Comparison of ENCODE assay signal across 9 cellular contexts in genomic region chr11:34192481-34193401, GRCh38.
DNase-seq lines count a peak whose midpoint lies in the region; ATAC-seq, FAIRE-seq and TF ChIP-seq lines count a peak whose summit lies in the region.
"Had no signal": no experiment of that assay in that cellular context is flagged by ENCODE, and none has a peak within 500 bp of the region (broad histone marks: within the 10 kb centered on the region; RNA-seq: fewer than 3 reads in every experiment).

No MANE protein-coding gene starts in this region.

- no peak for TF ChIP-seq RAD21 in HepG2 (CRISPR knock-in tag; IDR thresholded peaks at IDR 0.05)

- no peaks in the 10 kb centered on the region for H4K20me1 ChIP-seq in HepG2 (ENCODE audit: insufficient read depth, low read length)

- H3K27me3 ChIP-seq in esophagus squamous epithelium (peaks cover 0 to 20% (median 0%) of the 10 kb centered on the region in 4 donors), psoas muscle (ENCODE audit: insufficient read depth in 3 of 3, low read length in 2 of 3) (no peaks in the 10 kb centered on the region), HepG2 (ENCODE audit: control insufficient read depth in 1 of 2, insufficient read depth in 2 of 2, low read length in 2 of 2) (no peaks in the 10 kb centered on the region)

- WGBS in esophagus squamous epithelium, 2 donors = 31 to 37% methylated on average over 7 to 11 of the region's 14 CpGs
- 52 to 61% (median 55%) methylated on average over 13 to 14 of the region's 14 CpGs for WGBS in psoas muscle, 3 donors
- 95% methylated on average over 7 of the region's 14 CpGs for WGBS in HepG2 (ENCODE audit: low lambda C conversion rate)

- no peak overlapping the region for H2AFZ ChIP-seq in HepG2 (ENCODE audit: low read length)

- H3K4me3 Mint-ChIP-seq in activated CD4-positive, alpha-beta T cell treated with anti-CD3 and anti-CD28 coated beads, Interleukin-2, amount 10 ng/mL, durations not matched to agents 24 days and 14 days = no peak overlapping the region
- H3K4me3 Mint-ChIP-seq in endothelial cell (ENCODE audit: unreplicated experiment) = no peak overlapping the region
- H3K4me3 Mint-ChIP-seq: natural killer cell treated with Interleukin-12 subunit alpha and Interleukin-12 subunit beta and Interleukin-15 and Interleukin-18, amount 100 ng/mL, for 72 hours had no signal

- H3K27ac ChIP-seq in esophagus squamous epithelium = peak overlapping the region; percentile 23 to 79 (median 76)
- H3K27ac ChIP-seq in psoas muscle = peak overlapping the region; percentile 68
- no peak overlapping the region for H3K27ac ChIP-seq in HepG2 (ENCODE audit: extremely low read length, insufficient read depth, low read length)

- peak; percentile 88 to 93 (median 92) for ATAC-seq in psoas muscle
- no peak for ATAC-seq in HepG2

- H3K9me3 ChIP-seq in esophagus squamous epithelium (no peaks in the 10 kb centered on the region), psoas muscle (no peaks in the 10 kb centered on the region), HepG2 (ENCODE audit: low read length) (no peaks in the 10 kb centered on the region)

- H3K4me2 ChIP-seq in HepG2 (ENCODE audit: low read depth, low read length) = no peak overlapping the region

- no peak for FAIRE-seq in HepG2 (lab: Jason Lieb, UNC)

- BruUV-seq in HepG2 (replicated peaks; lab: Mats Ljungman, UMichigan) = no TSS peak

- peaks cover 7% of the 10 kb centered on the region for H3K36me3 Mint-ChIP-seq in activated CD4-positive, alpha-beta T cell treated with anti-CD3 and anti-CD28 coated beads, Interleukin-2, amount 10 ng/mL, durations not matched to agents 24 days and 14 days (ENCODE audit: low read depth)
- peaks cover 34% of the 10 kb centered on the region for H3K36me3 Mint-ChIP-seq in endothelial cell (ENCODE audit: low read depth, unreplicated experiment)
- H3K36me3 Mint-ChIP-seq: natural killer cell treated with Interleukin-12 subunit alpha and Interleukin-12 subunit beta and Interleukin-15 and Interleukin-18, amount 100 ng/mL, for 72 hours had no signal

- TF ChIP-seq POLR2A in esophagus squamous epithelium (IDR thresholded peaks at IDR 0.05) (no peak), HepG2 (IDR thresholded peaks at IDR 0.05; ENCODE audit: insufficient read depth in 1 of 2, low read depth in 2 of 2, low read length in 2 of 2) (no peak)

- no peak overlapping the region for H3K9ac ChIP-seq in HepG2 (ENCODE audit: insufficient read depth, low read depth, low read length)

- no peaks in the 10 kb centered on the region for H3K79me2 ChIP-seq in HepG2 (ENCODE audit: insufficient read depth, low read length)

- TF ChIP-seq CTCF in esophagus squamous epithelium (IDR thresholded peaks at IDR 0.05) (no peak), psoas muscle (IDR thresholded peaks at IDR 0.05) (no peak), endothelial cell (IDR thresholded peaks at IDR 0.05; ENCODE audit: unreplicated experiment) (no peak), HepG2 (CRISPR knock-in tag; IDR thresholded peaks at IDR 0.05) (no peak)

- POLR2A ChIA-PET in HepG2 (lab: Yijun Ruan, JAX) = no interaction called here

- TF ChIP-seq EP300 in HepG2 (IDR thresholded peaks at IDR 0.05; ENCODE audit: low read depth in 2 of 2, low read length in 2 of 2) = no peak
- no peak for TF ChIP-seq EP300 in HepG2 (CRISPR knock-in tag; IDR thresholded peaks at IDR 0.05; ENCODE audit: borderline replicate concordance)

- H3K27ac Mint-ChIP-seq in activated CD4-positive, alpha-beta T cell treated with anti-CD3 and anti-CD28 coated beads, Interleukin-2, amount 10 ng/mL, durations not matched to agents 24 days and 14 days = no peak overlapping the region
- no peak overlapping the region for H3K27ac Mint-ChIP-seq in endothelial cell (ENCODE audit: unreplicated experiment)

- no peaks in the 10 kb centered on the region for H3K9me3 Mint-ChIP-seq in activated CD4-positive, alpha-beta T cell treated with anti-CD3 and anti-CD28 coated beads, Interleukin-2, amount 10 ng/mL, durations not matched to agents 24 days and 14 days
- H3K9me3 Mint-ChIP-seq in endothelial cell (ENCODE audit: unreplicated experiment) = no peaks in the 10 kb centered on the region
- H3K9me3 Mint-ChIP-seq: natural killer cell treated with Interleukin-12 subunit alpha and Interleukin-12 subunit beta and Interleukin-15 and Interleukin-18, amount 100 ng/mL, for 72 hours had no signal

- H3K27me3 Mint-ChIP-seq in activated CD4-positive, alpha-beta T cell treated with anti-CD3 and anti-CD28 coated beads, Interleukin-2, amount 10 ng/mL, durations not matched to agents 24 days and 14 days = peaks cover 8% of the 10 kb centered on the region
- H3K27me3 Mint-ChIP-seq in endothelial cell (ENCODE audit: unreplicated experiment) = peaks cover 14% of the 10 kb centered on the region

- peak overlapping the region in 1 of 4 donors; percentile 19 for H3K4me3 ChIP-seq in esophagus squamous epithelium
- no peak overlapping the region for H3K4me3 ChIP-seq in psoas muscle
- no peak overlapping the region for H3K4me3 ChIP-seq in HepG2 (replicated peaks in 1 of 3; ENCODE audit: insufficient read depth in 1 of 3, low read depth in 2 of 3, low read length in 3 of 3)

- CTCF ChIA-PET in HepG2 (lab: Yijun Ruan, JAX; ENCODE audit: low intra/inter-chr PET ratio, low total read pairs) = no interaction called here

- DNase-seq in activated CD4-positive, alpha-beta T cell treated with anti-CD3 and anti-CD28 coated beads, Interleukin-2, amount 10 ng/mL, durations not matched to agents 24 days and 14 days = peak; percentile 69
- DNase-seq in activated CD4-positive, alpha-beta T cell treated with anti-CD3 and anti-CD28 coated beads, Interleukin-2, amount 50 U/mL, for 4 hours = no peak
- DNase-seq in RPMI7951 (ENCODE audit: low read depth) (peak; percentile 99), esophagus squamous epithelium (lab: John Stamatoyannopoulos, UW) (no peak), psoas muscle (peak; percentile 69 to 75), endothelial cell (ENCODE audit: low spot score) (no peak), HepG2 (ENCODE audit: low spot score) (no peak), NCI-H187 treated with DMSO at 0.1 percent for 48 hours (lab: John Stamatoyannopoulos, UW) (no peak)

- H3K4me1 ChIP-seq in esophagus squamous epithelium = peaks cover 6 to 20% (median 11%) of the 10 kb centered on the region in 3 donors
- peaks cover 15% of the 10 kb centered on the region for H3K4me1 ChIP-seq in psoas muscle
- H3K4me1 ChIP-seq in HepG2 (ENCODE audit: insufficient read depth, low read length) = peaks cover 14% of the 10 kb centered on the region

- peaks cover 17% of the 10 kb centered on the region for H3K4me1 Mint-ChIP-seq in activated CD4-positive, alpha-beta T cell treated with anti-CD3 and anti-CD28 coated beads, Interleukin-2, amount 10 ng/mL, durations not matched to agents 24 days and 14 days
- H3K4me1 Mint-ChIP-seq in endothelial cell (ENCODE audit: unreplicated experiment) = peaks cover 49% of the 10 kb centered on the region

- H3K36me3 ChIP-seq in esophagus squamous epithelium = no peaks in the 10 kb centered on the region
- peaks cover 0 to 7% of the 10 kb centered on the region in 2 donors for H3K36me3 ChIP-seq in psoas muscle (ENCODE audit: insufficient read depth in 1 of 2, low read depth in 1 of 2)
- H3K36me3 ChIP-seq in HepG2 (replicated peaks in 1 of 2; ENCODE audit: control insufficient read depth in 1 of 2, insufficient read depth in 2 of 2, low read length in 2 of 2) = peaks cover 20 to 28% of the 10 kb centered on the region in 2 experiments; a peak in 4 of 5 replicates

- intact Hi-C loops in activated CD4-positive, alpha-beta T cell treated with anti-CD3 and anti-CD28 coated beads, Interleukin-2, amount 10 ng/mL, durations not matched to agents 24 days and 14 days (cut with micrococcal nuclease) = no loop called here
- intact Hi-C loops in esophagus squamous epithelium (cut with DNase I) = loop anchor here (10.0 kb wide), 1 partner anchor 82 kb away; no protein-coding TSS in a partner anchor
- intact Hi-C loops in psoas muscle (cut with DNase I) = no loop called here
- intact Hi-C loops in HepG2 (cut with micrococcal nuclease; ENCODE audit: unreplicated experiment) = no loop called here

- in situ Hi-C loops in HepG2 (cut with HindIII; ENCODE audit: extremely low pct_ligation_motif_present, low pct_unique_long_range_greater_than_20kb) = no loop called here

TF ChIP-seq in HepG2, 621 proteins besides CTCF, POLR2A, EP300 and RAD21 (continues in another document):
- TF ChIP-seq ZNF335 (CRISPR knock-in tag; IDR thresholded peaks at IDR 0.05) = no peak
- TF ChIP-seq ZNF580 (CRISPR knock-in tag; IDR thresholded peaks at IDR 0.05; ENCODE audit: borderline replicate concordance, low read depth) = no peak
- TF ChIP-seq ZNF761 (CRISPR knock-in tag; conservative IDR thresholded peaks at IDR 0.05) = no peak
- no peak for TF ChIP-seq MYC (CRISPR knock-in tag; IDR thresholded peaks at IDR 0.05; ENCODE audit: borderline replicate concordance)
- TF ChIP-seq KLF16 (CRISPR knock-in tag; IDR thresholded peaks at IDR 0.05) = no peak
- TF ChIP-seq SETDB1 (CRISPR knock-in tag; IDR thresholded peaks at IDR 0.05; ENCODE audit: borderline replicate concordance) = no peak
- TF ChIP-seq KDM3A (CRISPR knock-in tag; IDR thresholded peaks at IDR 0.05; ENCODE audit: low read depth) = no peak
- TF ChIP-seq ZNF441 (CRISPR knock-in tag; IDR thresholded peaks at IDR 0.05; ENCODE audit: borderline replicate concordance) = no peak
- TF ChIP-seq PAX8 (CRISPR knock-in tag; IDR thresholded peaks at IDR 0.05; ENCODE audit: borderline replicate concordance) = no peak
- no peak for TF ChIP-seq GZF1 (CRISPR knock-in tag; IDR thresholded peaks at IDR 0.05)
- TF ChIP-seq MBD4 (IDR thresholded peaks at IDR 0.05; ENCODE audit: borderline replicate concordance, low read length) = no peak
- TF ChIP-seq ZNF143 (CRISPR knock-in tag; IDR thresholded peaks at IDR 0.05) = no peak

Comparison
In these comparisons a context has a peak if more than half of its experiments do, and no peak if none do; other contexts are left out.
1. DNase-seq: peak in activated CD4-positive, alpha-beta T cell treated with anti-CD3 and anti-CD28 coated beads, Interleukin-2, amount 10 ng/mL, durations not matched to agents 24 days and 14 days (single experiment), RPMI7951 (single experiment) and psoas muscle (2 of 2); none in activated CD4-positive, alpha-beta T cell treated with anti-CD3 and anti-CD28 coated beads, Interleukin-2, amount 50 U/mL, for 4 hours (0 of 2), esophagus squamous epithelium (single experiment), endothelial cell (single experiment), HepG2 (single experiment) and NCI-H187 treated with DMSO at 0.1 percent for 48 hours (single experiment).